24 cellular contexts compared by ENCODE assay signal in the genomic region with DNA sequence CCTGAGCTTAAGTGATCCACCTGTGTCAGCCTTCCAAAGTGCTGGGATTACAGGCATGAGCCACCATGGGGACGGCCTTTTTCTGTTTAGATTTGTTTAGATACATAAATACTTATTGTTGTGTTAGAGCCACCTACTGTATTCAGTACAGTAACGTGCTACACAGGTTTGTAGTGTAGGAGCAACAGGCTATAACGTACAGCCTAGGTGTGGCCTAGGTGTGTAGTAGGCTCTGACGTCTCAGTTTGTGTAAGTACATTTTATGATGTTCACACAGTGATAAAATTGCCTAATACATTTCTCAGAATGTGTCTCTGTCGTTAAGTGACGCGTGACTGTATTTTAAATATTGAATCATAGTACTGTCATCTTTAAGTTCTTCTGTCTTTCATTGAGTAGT.
DNase-seq lines count a peak whose midpoint lies in the region; ATAC-seq, FAIRE-seq and TF ChIP-seq lines count a peak whose summit lies in the region.
"Had no signal": no experiment of that assay in that cellular context is flagged by ENCODE, and none has a peak within 500 bp of the region (broad histone marks: within the 10 kb centered on the region; RNA-seq: fewer than 3 reads in every experiment).

No MANE protein-coding gene starts in this region.

- peak; percentile 71 for ATAC-seq in esophagus mucosa
- ATAC-seq in mucosa of descending colon: peak; percentile 94
- ATAC-seq: GM12878 had no signal

- FAIRE-seq in GM12891 (lab: Jason Lieb, UNC): peak; percentile 41
- FAIRE-seq: A204.1, GM19239 had no signal

- DNase-seq in GM12891 (ENCODE audit: insufficient read length, low spot score) (no peak), mucosa of descending colon (peak in 1 of 3 donors; percentile 21), 8988T (no peak), endothelial cell (ENCODE audit: low spot score) (no peak)
- DNase-seq: ACHN; BE2C; C1 segment of cervical spinal cord; CD4-positive, alpha-beta memory T cell; CD4-positive, CD25-positive, alpha-beta regulatory T cell; CD8-positive, alpha-beta memory T cell; COR-L47; DMS 273 treated with DMSO at 0.1 percent for 48 hours; DMS153; DMS53; DMS79; DND-41; EL; GDM1 had no signal

- no peak overlapping the region for H3K4me3 Mint-ChIP-seq in endothelial cell (ENCODE audit: unreplicated experiment)
- H3K4me3 Mint-ChIP-seq: CD14-positive monocyte; CD4-positive, alpha-beta memory T cell; CD4-positive, CD25-positive, alpha-beta regulatory T cell; CD8-positive, alpha-beta memory T cell had no signal

- no peak overlapping the region for H3K4me3 ChIP-seq in mucosa of descending colon
- H3K4me3 ChIP-seq: BLaER1, GM12878 had no signal

- peaks cover 5% of the 10 kb centered on the region for H3K36me3 Mint-ChIP-seq in endothelial cell (ENCODE audit: low read depth, unreplicated experiment)

- no peak overlapping the region for H3K27ac Mint-ChIP-seq in endothelial cell (ENCODE audit: unreplicated experiment)
- H3K27ac Mint-ChIP-seq: CD4-positive, alpha-beta memory T cell; CD4-positive, CD25-positive, alpha-beta regulatory T cell had no signal

- H3K9me3 Mint-ChIP-seq in endothelial cell (ENCODE audit: unreplicated experiment): no peaks in the 10 kb centered on the region
- H3K9me3 Mint-ChIP-seq: CD14-positive monocyte had no signal

- peaks cover 1% of the 10 kb centered on the region for H3K27me3 Mint-ChIP-seq in endothelial cell (ENCODE audit: unreplicated experiment)
- H3K27me3 Mint-ChIP-seq: CD4-positive, alpha-beta memory T cell; CD4-positive, CD25-positive, alpha-beta regulatory T cell had no signal

- no peaks in the 10 kb centered on the region for H3K36me3 ChIP-seq in mucosa of descending colon (ENCODE audit: low read depth)

- intact Hi-C loops in mucosa of descending colon (cut with DNase I, micrococcal nuclease): no loop called here

- H3K4me1 ChIP-seq in mucosa of descending colon (ENCODE audit: low read depth): no peaks in the 10 kb centered on the region
- H3K4me1 ChIP-seq: BE2C, BLaER1 had no signal

- no peak for TF ChIP-seq POLR2A in GM12891 (IDR thresholded peaks at IDR 0.05; ENCODE audit: low read depth, low read length)

- H3K9me3 ChIP-seq in mucosa of descending colon: peaks cover 2% of the 10 kb centered on the region
- H3K9me3 ChIP-seq: BE2C, BLaER1 had no signal

- TF ChIP-seq CTCF in mucosa of descending colon (IDR thresholded peaks at IDR 0.05) (no peak), endothelial cell (IDR thresholded peaks at IDR 0.05; ENCODE audit: unreplicated experiment) (no peak)

- no peaks in the 10 kb centered on the region for H3K4me1 Mint-ChIP-seq in endothelial cell (ENCODE audit: unreplicated experiment)
- H3K4me1 Mint-ChIP-seq: CD4-positive, alpha-beta memory T cell had no signal

TF ChIP-seq in GM12891, 5 proteins besides CTCF, POLR2A, EP300 and RAD21:
- TF ChIP-seq TAF1 (IDR thresholded peaks at IDR 0.05; ENCODE audit: low read depth, low read length) (no peak), POLR2AphosphoS5 (IDR thresholded peaks at IDR 0.05; ENCODE audit: low read depth, low read length) (no peak), POU2F2 (IDR thresholded peaks at IDR 0.05; ENCODE audit: low read depth, low read length) (no peak), SPI1 (IDR thresholded peaks at IDR 0.05; ENCODE audit: low read depth, low read length) (no peak), PAX5 (IDR thresholded peaks at IDR 0.05; ENCODE audit: insufficient read depth, low read length, severe bottlenecking) (no peak)
